Comparison of ENCODE assay signal across 1 cellular context in genomic region chr6:26575494-26575939, GRCh38.
A peak's percentile ranks its signal among the peaks of the same experiment; 100 is the strongest.
TF ChIP-seq lines count a peak whose summit lies in the region.

No MANE protein-coding gene starts in this region.

TF ChIP-seq in K562, 482 proteins besides CTCF, POLR2A, EP300 and RAD21 (continued from another document and continues in another):
- TF ChIP-seq RREB1 (CRISPR knock-in tag; IDR thresholded peaks at IDR 0.05): no peak
- no peak for TF ChIP-seq ARID2 (IDR thresholded peaks at IDR 0.05)
- peak; percentile 99 for TF ChIP-seq POLR2H (tag; IDR thresholded peaks at IDR 0.05; ENCODE audit: low read depth)
- no peak for TF ChIP-seq ZNF57 (CRISPR knock-in tag; IDR thresholded peaks at IDR 0.05)
- TF ChIP-seq ZBTB11 (CRISPR knock-in tag; IDR thresholded peaks at IDR 0.05): no peak
- TF ChIP-seq GTF2E2 (tag; IDR thresholded peaks at IDR 0.05): no peak
- no peak for TF ChIP-seq NEUROD1 (IDR thresholded peaks at IDR 0.05; ENCODE audit: borderline replicate concordance, low read depth, low read length, partially characterized antibody)
- no peak for TF ChIP-seq SRSF9 (IDR thresholded peaks at IDR 0.05; ENCODE audit: borderline replicate concordance, low read depth, low read length)
- TF ChIP-seq IFI16 (CRISPR knock-in tag; IDR thresholded peaks at IDR 0.05): no peak
- TF ChIP-seq HOMEZ (CRISPR knock-in tag; IDR thresholded peaks at IDR 0.05): no peak
- TF ChIP-seq COPS2 (conservative IDR thresholded peaks at IDR 0.05): no peak
- no peak for TF ChIP-seq AFF1 (IDR thresholded peaks at IDR 0.05; ENCODE audit: low read depth in 1 of 2, partially characterized antibody in 2 of 2)
- TF ChIP-seq SREBF2 (CRISPR knock-in tag; IDR thresholded peaks at IDR 0.05): no peak
- TF ChIP-seq ZNF507 (tag; conservative IDR thresholded peaks at IDR 0.05): no peak
- TF ChIP-seq PTTG1 (tag; IDR thresholded peaks at IDR 0.05; ENCODE audit: low read depth): no peak
- TF ChIP-seq HINFP (tag; conservative IDR thresholded peaks at IDR 0.05; ENCODE audit: low read depth): no peak
- TF ChIP-seq CBFA2T3 (IDR thresholded peaks at IDR 0.05): no peak
- no peak for TF ChIP-seq ZNF766 (CRISPR knock-in tag; conservative IDR thresholded peaks at IDR 0.05)
- TF ChIP-seq ARNT (IDR thresholded peaks at IDR 0.05): peak; percentile 47 to 91; a peak in 2 of 4 replicates
- TF ChIP-seq ELK3 (CRISPR knock-in tag; IDR thresholded peaks at IDR 0.05): no peak
- no peak for TF ChIP-seq E2F6 (IDR thresholded peaks at IDR 0.05; ENCODE audit: borderline replicate concordance in 1 of 2, extremely low read depth in 1 of 2, insufficient read depth in 1 of 2, insufficient read length in 1 of 2, low read depth in 1 of 2, low read length in 1 of 2, poor library complexity in 1 of 2, severe bottlenecking in 1 of 2)
- no peak for TF ChIP-seq RBM39 (optimal IDR thresholded peaks at IDR 0.05; ENCODE audit: low read depth, low read length)
- no peak for TF ChIP-seq FOXO4 (CRISPR knock-in tag; IDR thresholded peaks at IDR 0.05)
- no peak for TF ChIP-seq ZNF398 (CRISPR knock-in tag; IDR thresholded peaks at IDR 0.05)
- TF ChIP-seq FOXP1 (CRISPR knock-in tag; IDR thresholded peaks at IDR 0.05): 0 out of 2 replicates have a peak, but pooled peaks have one; percentile 50
- TF ChIP-seq NR0B1 (IDR thresholded peaks at IDR 0.05; ENCODE audit: partially characterized antibody): no peak
- TF ChIP-seq CTBP1 (IDR thresholded peaks at IDR 0.05; ENCODE audit: borderline replicate concordance): 0 out of 2 replicates have a peak, but pooled peaks have one; percentile 43
